Comparison of ENCODE assay signal across 12 cellular contexts in genomic region chr22:44330727-44331660, GRCh38. TPM values are rescaled to one million over a fixed set of nuclear protein-coding genes. Genes with fewer than 3 reads are reported as not detected.
A peak's percentile ranks its signal among the peaks of the same experiment; 100 is the strongest.
DNase-seq lines count a peak whose midpoint lies in the region; ATAC-seq, FAIRE-seq and TF ChIP-seq lines count a peak whose summit lies in the region.
"Had no signal": no experiment of that assay in that cellular context is flagged by ENCODE, and none has a peak within 500 bp of the region (broad histone marks: within the 10 kb centered on the region; RNA-seq: fewer than 3 reads in every experiment).

No MANE protein-coding gene starts in this region.

- H3K27me3 ChIP-seq in HUES64 (ENCODE audit: insufficient read depth, low read length) (peaks cover 51% of the 10 kb centered on the region), esophagus muscularis mucosa (peaks cover 0 to 43% (median 7%) of the 10 kb centered on the region in 4 donors), osteoblast (ENCODE audit: insufficient read depth, low read length) (peaks cover 13% of the 10 kb centered on the region)

- H3K27ac ChIP-seq in HUES64 (ENCODE audit: low read depth, low read length) (no peak overlapping the region), esophagus muscularis mucosa (replicated peaks in 1 of 4) (peak overlapping the region in 2 of 4 donors; percentile 4 to 49), osteoblast (ENCODE audit: low read depth, low read length) (peak overlapping the region; percentile 28)

- TF ChIP-seq POLR2A in esophagus muscularis mucosa (IDR thresholded peaks at IDR 0.05; ENCODE audit: low read depth) (no peak), erythroblast (IDR thresholded peaks at IDR 0.05; ENCODE audit: low read length) (no peak)

- WGBS in HUES64 = under 1% methylated on average over 105 of the region's 105 CpGs
- 11% methylated on average over 51 of the region's 105 CpGs for WGBS in esophagus muscularis mucosa

- H3K36me3 ChIP-seq in HUES64 (ENCODE audit: insufficient read depth, low read length) (no peaks in the 10 kb centered on the region), esophagus muscularis mucosa (no peaks in the 10 kb centered on the region), osteoblast (ENCODE audit: insufficient read depth, low read length) (no peaks in the 10 kb centered on the region)

- H3K9me3 ChIP-seq in HUES64 (ENCODE audit: insufficient read depth, low read depth, low read length) (no peaks in the 10 kb centered on the region), esophagus muscularis mucosa (no peaks in the 10 kb centered on the region), osteoblast (ENCODE audit: low read depth, low read length) (no peaks in the 10 kb centered on the region)

- peak overlapping the region; percentile 10 for H2AFZ ChIP-seq in osteoblast (ENCODE audit: low read length)

- H3K4me1 ChIP-seq in HUES64 (ENCODE audit: insufficient read depth, low read length) = peaks cover 12% of the 10 kb centered on the region; the same call in 1 of the 2 replicates
- H3K4me1 ChIP-seq in esophagus muscularis mucosa = peaks cover 10 to 41% (median 29%) of the 10 kb centered on the region in 4 donors
- H3K4me1 ChIP-seq in osteoblast (ENCODE audit: insufficient read depth, low read length) = peaks cover 17% of the 10 kb centered on the region

- TF ChIP-seq EP300 in esophagus muscularis mucosa (IDR thresholded peaks at IDR 0.05) = no peak

- peak overlapping the region; percentile 71 for H3K4me2 ChIP-seq in osteoblast (ENCODE audit: insufficient read depth, low read length)

- DNase-seq in AG09309 (ENCODE audit: low read depth) (no peak), esophagus muscularis mucosa (ENCODE audit: extremely low spot score) (no peak), osteoblast (ENCODE audit: insufficient read length, low spot score, missing footprints) (peak; percentile 92), erythroblast (lab: John Stamatoyannopoulos, UW) (no peak), NCI-H128 (lab: John Stamatoyannopoulos, UW; ENCODE audit: unreplicated experiment) (no peak), HTR-8/SVneo (ENCODE audit: insufficient read length, low spot score) (no peak)
- DNase-seq: activated gamma-delta T cell treated with Interleukin-2 at 50 U/mL for 16 hours, Calu3, GOT3 had no signal

- H4K20me1 ChIP-seq in osteoblast (ENCODE audit: insufficient read depth, low read length) = peaks cover 5% of the 10 kb centered on the region

- no peak for ATAC-seq in GM18873 (IDR thresholded peaks at IDR 0.05; ENCODE audit: low FRiP score, unreplicated experiment)

- H3K79me2 ChIP-seq in osteoblast (ENCODE audit: insufficient read depth, low read length) = peaks cover 39% of the 10 kb centered on the region

- intact Hi-C loops in esophagus muscularis mucosa (cut with DNase I) = loop anchor here (10.0 kb wide), 2 partner anchors 246 to 336 kb away; no protein-coding TSS in a partner anchor

- no peak for TF ChIP-seq CTCF in AG09309 (IDR thresholded peaks at IDR 0.05; ENCODE audit: control insufficient read depth, insufficient read depth, low read depth, low read length, missing control alignments)
- TF ChIP-seq CTCF in esophagus muscularis mucosa (IDR thresholded peaks at IDR 0.05) = no peak
- no peak for TF ChIP-seq CTCF in osteoblast (IDR thresholded peaks at IDR 0.05; ENCODE audit: extremely low read depth, low read depth, low read length)

- no peak for FAIRE-seq in HTR-8/SVneo (lab: Jason Lieb, UNC)

- H3K9ac ChIP-seq in HUES64 (ENCODE audit: low read depth, low read length) = no peak overlapping the region; the same call in 1 of the 2 replicates

- H3K4me3 ChIP-seq in AG09309 (ENCODE audit: control insufficient read depth, low read depth, low read length) (peak overlapping the region; percentile 48), HUES64 (ENCODE audit: low read length) (peak overlapping the region; percentile 63), esophagus muscularis mucosa (peak overlapping the region; percentile 58 to 69 (median 60)), osteoblast (ENCODE audit: insufficient read depth, low read length) (peak overlapping the region; percentile 77)

RNA-seq across cellular contexts. Expression of gene SHISAL1, which starts 18.2 kb away (rescaled TPM):
- 4.3 TPM for polyA plus RNA-seq in HUES64 (2013, experiment 1 of 2)
- polyA plus RNA-seq in HUES64 (2013, experiment 2 of 2) = 4.4 TPM
- total RNA-seq in esophagus muscularis mucosa (10 to 100 TPM in 3 of 4 donors, 1 to 10 TPM in 1; 6.6 to 20.4 (median 12.4) TPM), osteoblast (52.5 and 57.2 TPM in 2 replicates)
- total RNA-seq: Calu3, mononuclear cell had no signal
